In the genomic region with DNA sequence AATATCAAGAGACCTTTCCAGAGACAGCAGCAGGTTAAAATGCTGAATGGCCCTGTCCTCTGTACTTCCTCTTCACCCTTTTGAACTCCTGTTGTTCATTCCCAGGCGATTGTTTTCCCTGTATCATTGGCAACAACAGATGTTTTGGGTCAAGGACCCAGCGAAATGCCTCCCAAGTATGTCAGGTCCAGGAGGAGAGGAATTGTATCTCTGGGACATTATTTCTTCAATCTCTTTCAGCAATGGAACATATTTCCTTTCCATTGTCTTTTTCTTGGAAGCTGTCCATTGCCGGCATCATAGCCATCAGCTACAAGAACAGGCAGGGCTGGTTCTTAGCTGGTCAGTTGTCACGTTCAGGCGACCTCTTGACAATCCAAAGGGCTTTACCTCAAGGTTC, we compare ENCODE assay signal across 1 cellular context.
TF ChIP-seq lines count a peak whose summit lies in the region.

No MANE protein-coding gene starts in this region.

TF ChIP-seq in H1, 55 proteins besides CTCF, POLR2A, EP300 and RAD21 (continued from another document):
- TF ChIP-seq TAF7 (optimal IDR thresholded peaks at IDR 0.05; ENCODE audit: borderline replicate concordance, low read depth, low read length) (no peak), CBX8 (IDR thresholded peaks at IDR 0.05; ENCODE audit: borderline replicate concordance, low read depth, low read length) (no peak), ASH2L (IDR thresholded peaks at IDR 0.05; ENCODE audit: low read length) (no peak), FOSL1 (IDR thresholded peaks at IDR 0.05; ENCODE audit: insufficient read depth, low read depth, low read length) (no peak), GABPA (IDR thresholded peaks at IDR 0.05; ENCODE audit: borderline replicate concordance, insufficient read depth, low read length) (no peak), EZH2 (IDR thresholded peaks at IDR 0.05; ENCODE audit: low read depth, low read length, severe bottlenecking) (no peak), BCL11A (IDR thresholded peaks at IDR 0.05; ENCODE audit: low read depth in 2 of 2, low read length in 2 of 2) (no peak), TCF12 (IDR thresholded peaks at IDR 0.05; ENCODE audit: low read depth, low read length) (no peak), CHD1 (IDR thresholded peaks at IDR 0.05; ENCODE audit: low read depth, low read length) (no peak), POLR2AphosphoS5 (IDR thresholded peaks at IDR 0.05; ENCODE audit: low read depth, low read length) (no peak), YY1 (IDR thresholded peaks at IDR 0.05; ENCODE audit: low read depth, low read length) (no peak), RBBP5 (IDR thresholded peaks at IDR 0.05; ENCODE audit: borderline replicate concordance, low read depth, low read length) (no peak), NANOG (IDR thresholded peaks at IDR 0.05; ENCODE audit: insufficient read depth, low read depth, low read length, poor library complexity, severe bottlenecking) (no peak)
- TF ChIP-seq, protein P1, sequence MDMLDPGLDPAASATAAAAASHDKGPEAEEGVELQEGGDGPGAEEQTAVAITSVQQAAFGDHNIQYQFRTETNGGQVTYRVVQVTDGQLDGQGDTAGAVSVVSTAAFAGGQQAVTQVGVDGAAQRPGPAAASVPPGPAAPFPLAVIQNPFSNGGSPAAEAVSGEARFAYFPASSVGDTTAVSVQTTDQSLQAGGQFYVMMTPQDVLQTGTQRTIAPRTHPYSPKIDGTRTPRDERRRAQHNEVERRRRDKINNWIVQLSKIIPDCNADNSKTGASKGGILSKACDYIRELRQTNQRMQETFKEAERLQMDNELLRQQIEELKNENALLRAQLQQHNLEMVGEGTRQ (IDR thresholded peaks at IDR 0.05; ENCODE audit: low read length): no peak
- TF ChIP-seq, protein P2, sequence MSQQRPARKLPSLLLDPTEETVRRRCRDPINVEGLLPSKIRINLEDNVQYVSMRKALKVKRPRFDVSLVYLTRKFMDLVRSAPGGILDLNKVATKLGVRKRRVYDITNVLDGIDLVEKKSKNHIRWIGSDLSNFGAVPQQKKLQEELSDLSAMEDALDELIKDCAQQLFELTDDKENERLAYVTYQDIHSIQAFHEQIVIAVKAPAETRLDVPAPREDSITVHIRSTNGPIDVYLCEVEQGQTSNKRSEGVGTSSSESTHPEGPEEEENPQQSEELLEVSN (IDR thresholded peaks at IDR 0.05): no peak
